Comparison of ENCODE assay signal across 13 cellular contexts in the genomic region with DNA sequence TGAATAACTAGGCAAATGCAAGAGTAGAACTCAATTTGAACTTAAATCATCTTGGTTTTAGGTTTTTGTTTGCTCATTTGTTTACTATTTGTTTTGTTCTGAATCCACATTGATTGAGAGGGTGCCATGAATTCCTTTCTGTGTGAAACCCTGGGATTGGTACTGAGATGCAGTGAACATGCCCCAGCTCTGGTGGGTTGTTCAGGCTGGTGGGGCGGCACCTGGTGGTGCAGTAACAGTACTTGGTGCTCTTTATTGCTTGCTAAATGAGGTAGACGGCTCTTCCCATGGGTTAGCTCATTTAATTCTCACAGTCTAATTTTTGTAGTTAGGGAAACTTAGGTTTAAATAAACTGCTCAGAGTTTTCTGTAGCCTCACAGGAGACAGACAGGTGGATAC. TPM values are rescaled to one million over a fixed set of nuclear protein-coding genes. Genes with fewer than 3 reads are reported as not detected.
DNase-seq lines count a peak whose midpoint lies in the region; ATAC-seq, FAIRE-seq and TF ChIP-seq lines count a peak whose summit lies in the region.
"Had no signal": no experiment of that assay in that cellular context is flagged by ENCODE, and none has a peak within 500 bp of the region (broad histone marks: within the 10 kb centered on the region; RNA-seq: fewer than 3 reads in every experiment).

No MANE protein-coding gene starts in this region.

- H2AFZ ChIP-seq in astrocyte (ENCODE audit: low read depth, low read length), result no peak overlapping the region
- H2AFZ ChIP-seq in MM.1S (ENCODE audit: low read length), result no peak overlapping the region
- no peak overlapping the region for H2AFZ ChIP-seq in osteoblast (ENCODE audit: low read length)

- no peaks in the 10 kb centered on the region; the same call in 1 of the 2 replicates for H3F3A ChIP-seq in MM.1S (ENCODE audit: insufficient read depth, low read length)

- ATAC-seq in left lobe of liver, result peak; percentile 79

- FAIRE-seq in astrocyte (lab: Jason Lieb, UNC), result no peak

- H3K27ac Mint-ChIP-seq in HFFc6 (no peak overlapping the region), astrocyte (ENCODE audit: unreplicated experiment) (no peak overlapping the region)
- H3K27ac Mint-ChIP-seq in activated CD4-positive, alpha-beta memory T cell treated with anti-CD3 and anti-CD28 coated beads, Interleukin-2, amount 10 ng/mL, durations not matched to agents 7 days and 5 days, result no peak overlapping the region
- H3K27ac Mint-ChIP-seq: activated naive CD4-positive, alpha-beta T cell treated with anti-CD3 and anti-CD28 coated beads for 36 hours had no signal

- H3K4me1 ChIP-seq in astrocyte (ENCODE audit: insufficient read depth, low read length) (peaks cover 8% of the 10 kb centered on the region), MM.1S (ENCODE audit: low read length) (no peaks in the 10 kb centered on the region), osteoblast (ENCODE audit: insufficient read depth, low read length) (peaks cover 17% of the 10 kb centered on the region)

- no peaks in the 10 kb centered on the region for H3K27me3 Mint-ChIP-seq in HFFc6 (ENCODE audit: insufficient read depth)
- H3K27me3 Mint-ChIP-seq in astrocyte (ENCODE audit: low read depth, unreplicated experiment), result no peaks in the 10 kb centered on the region
- peaks cover 23% of the 10 kb centered on the region for H3K27me3 Mint-ChIP-seq in activated CD4-positive, alpha-beta memory T cell treated with anti-CD3 and anti-CD28 coated beads, Interleukin-2, amount 10 ng/mL, durations not matched to agents 7 days and 5 days

- H3K9me3 ChIP-seq in astrocyte (ENCODE audit: insufficient read depth, low read depth, low read length) (no peaks in the 10 kb centered on the region), MM.1S (replicated peaks; ENCODE audit: insufficient read depth, low read length) (no peaks in the 10 kb centered on the region), osteoblast (ENCODE audit: low read depth, low read length) (no peaks in the 10 kb centered on the region)
- H3K9me3 ChIP-seq: esophagus squamous epithelium had no signal

- no peak for DNase-seq in HFFc6
- no peak for DNase-seq in astrocyte (ENCODE audit: low read depth)
- DNase-seq in left lobe of liver (ENCODE audit: low spot score), result no peak
- DNase-seq in MM.1S, result no peak
- no peak for DNase-seq in KG1 (lab: John Stamatoyannopoulos, UW)
- no peak for DNase-seq in osteoblast (ENCODE audit: insufficient read length, low spot score, missing footprints)
- no peak for DNase-seq in activated CD4-positive, alpha-beta memory T cell treated with anti-CD3 and anti-CD28 coated beads, Interleukin-2, amount 10 ng/mL, durations not matched to agents 7 days and 5 days
- DNase-seq: activated naive CD4-positive, alpha-beta T cell treated with anti-CD3 and anti-CD28 coated beads for 36 hours; esophagus squamous epithelium; midbrain; NCI-H345; T-helper 9 cell had no signal

- no peak overlapping the region for H3K27ac ChIP-seq in C4-2B
- H3K27ac ChIP-seq in astrocyte (ENCODE audit: low read depth, low read length), result no peak overlapping the region
- H3K27ac ChIP-seq in MM.1S (ENCODE audit: low read length), result no peak overlapping the region
- no peak overlapping the region for H3K27ac ChIP-seq in osteoblast (ENCODE audit: low read depth, low read length)

- H3K36me3 ChIP-seq in astrocyte (ENCODE audit: insufficient read depth, low read length) (no peaks in the 10 kb centered on the region), MM.1S (replicated peaks; ENCODE audit: insufficient read depth, low read length) (no peaks in the 10 kb centered on the region), osteoblast (ENCODE audit: insufficient read depth, low read length) (no peaks in the 10 kb centered on the region)
- H3K36me3 ChIP-seq: esophagus squamous epithelium had no signal

- H3K79me2 ChIP-seq in astrocyte (ENCODE audit: insufficient read depth, low read length), result peaks cover 44% of the 10 kb centered on the region
- no peaks in the 10 kb centered on the region for H3K79me2 ChIP-seq in MM.1S (ENCODE audit: low read length)
- H3K79me2 ChIP-seq in osteoblast (ENCODE audit: insufficient read depth, low read length), result peaks cover 92% of the 10 kb centered on the region

- H3K4me1 Mint-ChIP-seq in HFFc6 (ENCODE audit: low read depth) (peaks cover 44% of the 10 kb centered on the region), astrocyte (ENCODE audit: low read depth, unreplicated experiment) (peaks cover 13% of the 10 kb centered on the region)
- peaks cover 14% of the 10 kb centered on the region for H3K4me1 Mint-ChIP-seq in activated CD4-positive, alpha-beta memory T cell treated with anti-CD3 and anti-CD28 coated beads, Interleukin-2, amount 10 ng/mL, durations not matched to agents 7 days and 5 days

- H3K4me3 Mint-ChIP-seq in HFFc6 (no peak overlapping the region), astrocyte (ENCODE audit: unreplicated experiment) (no peak overlapping the region)
- no peak overlapping the region for H3K4me3 Mint-ChIP-seq in activated CD4-positive, alpha-beta memory T cell treated with anti-CD3 and anti-CD28 coated beads, Interleukin-2, amount 10 ng/mL, durations not matched to agents 7 days and 5 days
- H3K4me3 Mint-ChIP-seq: activated naive CD4-positive, alpha-beta T cell treated with anti-CD3 and anti-CD28 coated beads for 36 hours had no signal

- H4K20me1 ChIP-seq in astrocyte (ENCODE audit: insufficient read depth, low read length), result peaks cover 46% of the 10 kb centered on the region
- no peaks in the 10 kb centered on the region for H4K20me1 ChIP-seq in MM.1S (ENCODE audit: insufficient read depth, low read length)
- H4K20me1 ChIP-seq in osteoblast (ENCODE audit: insufficient read depth, low read length), result peaks cover 36% of the 10 kb centered on the region

- H3K36me3 Mint-ChIP-seq in HFFc6 (ENCODE audit: low read depth), result 0 out of 2 replicates have a peak, but pooled peaks cover 5% of the 10 kb centered on the region
- H3K36me3 Mint-ChIP-seq in astrocyte (ENCODE audit: low read depth, unreplicated experiment), result peaks cover 4% of the 10 kb centered on the region
- H3K36me3 Mint-ChIP-seq in activated CD4-positive, alpha-beta memory T cell treated with anti-CD3 and anti-CD28 coated beads, Interleukin-2, amount 10 ng/mL, durations not matched to agents 7 days and 5 days (ENCODE audit: low read depth), result no peaks in the 10 kb centered on the region

- no peak overlapping the region for H3K4me3 ChIP-seq in astrocyte (ENCODE audit: insufficient read depth, low read depth, low read length)
- no peak overlapping the region for H3K4me3 ChIP-seq in MM.1S (ENCODE audit: low read length)
- no peak overlapping the region for H3K4me3 ChIP-seq in osteoblast (ENCODE audit: insufficient read depth, low read length)
- H3K4me3 ChIP-seq: esophagus squamous epithelium had no signal

- H3K4me2 ChIP-seq in astrocyte (ENCODE audit: low read length) (no peak overlapping the region), MM.1S (ENCODE audit: low read depth, low read length) (no peak overlapping the region), osteoblast (ENCODE audit: insufficient read depth, low read length) (no peak overlapping the region)

- no peaks in the 10 kb centered on the region for H3K9me2 ChIP-seq in MM.1S (replicated peaks; ENCODE audit: insufficient read depth, low read length)

- CTCF ChIA-PET in activated CD4-positive, alpha-beta memory T cell treated with anti-CD3 and anti-CD28 coated beads, Interleukin-2, amount 10 ng/mL, durations not matched to agents 7 days and 5 days (lab: Charles Lee), result interaction anchor here (0.5 to 0.6 kb wide), 2 partner anchors 124 to 419 kb away, joined by 4 read pairs; no protein-coding TSS in a partner anchor

- H3K9ac ChIP-seq in astrocyte (ENCODE audit: low read length) (no peak overlapping the region), MM.1S (ENCODE audit: low read length) (no peak overlapping the region)

- POLR2A ChIA-PET in activated CD4-positive, alpha-beta memory T cell treated with anti-CD3 and anti-CD28 coated beads, Interleukin-2, amount 10 ng/mL, durations not matched to agents 7 days and 5 days (lab: Charles Lee), result no interaction called here

- no peaks in the 10 kb centered on the region for H3K27me3 ChIP-seq in astrocyte (ENCODE audit: insufficient read depth, low read length)
- H3K27me3 ChIP-seq in MM.1S (replicated peaks; ENCODE audit: insufficient read depth, low read length), result no peaks in the 10 kb centered on the region
- no peaks in the 10 kb centered on the region for H3K27me3 ChIP-seq in osteoblast (ENCODE audit: insufficient read depth, low read length)
- H3K27me3 ChIP-seq: esophagus squamous epithelium had no signal

- no peaks in the 10 kb centered on the region for H3K9me3 Mint-ChIP-seq in HFFc6
- no peaks in the 10 kb centered on the region for H3K9me3 Mint-ChIP-seq in astrocyte (ENCODE audit: unreplicated experiment)
- H3K9me3 Mint-ChIP-seq in activated CD4-positive, alpha-beta memory T cell treated with anti-CD3 and anti-CD28 coated beads, Interleukin-2, amount 10 ng/mL, durations not matched to agents 7 days and 5 days, result no peaks in the 10 kb centered on the region
- H3K9me3 Mint-ChIP-seq: activated naive CD4-positive, alpha-beta T cell treated with anti-CD3 and anti-CD28 coated beads for 36 hours had no signal

- TF ChIP-seq CTCF in C4-2B (conservative IDR thresholded peaks at IDR 0.05) (peak; percentile 25; the same call in 1 of the 2 replicates), HFFc6 (IDR thresholded peaks at IDR 0.05) (peak; percentile 37; the same call in 1 of the 2 replicates), astrocyte (IDR thresholded peaks at IDR 0.05; ENCODE audit: insufficient read depth, low read depth, low read length) (peak; percentile 10), MM.1S (IDR thresholded peaks at IDR 0.05; ENCODE audit: low read length) (no peak), osteoblast (IDR thresholded peaks at IDR 0.05; ENCODE audit: extremely low read depth, low read depth, low read length) (no peak)

RNA-seq across cellular contexts. Expression of a gene that starts 48.4 kb away (rescaled TPM):
- total RNA-seq in HFFc6 (2021; fragmentation: NEBNext Ultra II Directional; extraction: Animal tissue kit (Norgen Biotek cat#: 25700)), result 10 to 100 TPM; 26.4 to 32.9 (median 28.2) TPM
- total RNA-seq in astrocyte, result 19.7 and 25.8 TPM in 2 replicates
- 8.5 TPM for total RNA-seq in left lobe of liver
- total RNA-seq in osteoblast, result 23.5 and 34.2 TPM in 2 replicates
- total RNA-seq in activated CD4-positive, alpha-beta memory T cell treated with anti-CD3 and anti-CD28 coated beads, Interleukin-2, amount 10 ng/mL, durations not matched to agents 7 days and 5 days, result not detected
- total RNA-seq: activated naive CD4-positive, alpha-beta T cell treated with anti-CD3 and anti-CD28 coated beads for 36 hours had no signal

Comparison
In these comparisons a context has a peak if more than half of its experiments do, and no peak if none do; other contexts are left out.
1. CTCF ChIP-seq: peak in C4-2B (single experiment), HFFc6 (single experiment) and astrocyte (single experiment); none in MM.1S (single experiment) and osteoblast (single experiment).